11 cellular contexts compared by ENCODE assay signal in genomic region chr3:150469031-150469930, GRCh38.
A peak's percentile ranks its signal among the peaks of the same experiment; 100 is the strongest.
DNase-seq lines count a peak whose midpoint lies in the region; ATAC-seq and TF ChIP-seq lines count a peak whose summit lies in the region.
"Had no signal": no experiment of that assay in that cellular context is flagged by ENCODE, and none has a peak within 500 bp of the region (broad histone marks: within the 10 kb centered on the region; RNA-seq: fewer than 3 reads in every experiment).

No MANE protein-coding gene starts in this region.

- CTCF ChIA-PET in Caco-2 (lab: Charles Lee): interaction anchor here (0.7 kb wide), 1 partner anchor 17 kb away, joined by 3 read pairs; no protein-coding TSS in a partner anchor

- peak; percentile 96 to 99 (median 99) for ATAC-seq in psoas muscle
- ATAC-seq: GM12878 had no signal

- TSS peak; percentile 50 for BruUV-seq in Caco-2 (replicated peaks; lab: Mats Ljungman, UMichigan)

- H3K4me1 Mint-ChIP-seq in Caco-2 (ENCODE audit: low read depth, unreplicated experiment): peaks cover 25% of the 10 kb centered on the region

- peak in 1 of 2 donors; percentile 24 for TF ChIP-seq POLR2A in Peyer's patch (IDR thresholded peaks at IDR 0.05)
- no peak for TF ChIP-seq POLR2A in spleen (IDR thresholded peaks at IDR 0.05)

- peak overlapping the region; percentile 39 for H3K4me3 Mint-ChIP-seq in Caco-2 (ENCODE audit: unreplicated experiment)

- POLR2A ChIA-PET in Caco-2 (lab: Charles Lee): interaction anchor here (0.6 kb wide), 1 partner anchor 63 kb away, joined by 4 read pairs; no protein-coding TSS in a partner anchor

- 82 to 84% (median 82%) methylated on average over 15 of the region's 15 CpGs for WGBS in psoas muscle, 3 donors
- 88 to 96% (median 91%) methylated on average over 15 of the region's 15 CpGs for WGBS in spleen, 5 donors

- H3K27ac ChIP-seq in Peyer's patch (peak overlapping the region in 3 of 4 donors; percentile 23 to 69 (median 69)), psoas muscle (peak overlapping the region; percentile 70), spleen (no peak overlapping the region)
- H3K27ac ChIP-seq: cardiac muscle cell had no signal

- DNase-seq in Caco-2 (peak; percentile 43 to 53), Peyer's patch (peak in 1 of 3 donors; percentile 71), fibroblast of the conjunctiva (ENCODE audit: low read depth) (peak; percentile 79), psoas muscle (peak; percentile 61 to 70), spleen (no peak), NCI-H2029 (lab: John Stamatoyannopoulos, UW) (no peak), cerebellar cortex (ENCODE audit: low spot score) (no peak)
- DNase-seq in activated CD8-positive, alpha-beta memory T cell treated with anti-CD3 and anti-CD28 coated beads for 24 hours: no peak
- DNase-seq: NCI-H187 treated with DMSO at 0.1 percent for 48 hours had no signal

- intact Hi-C loops in Caco-2 (cut with micrococcal nuclease; ENCODE audit: unreplicated experiment): no loop called here
- intact Hi-C loops in psoas muscle (cut with DNase I): loop anchor here in 1 of 2 donors (5.0 kb wide), 1 partner anchor 57 kb away; no protein-coding TSS in a partner anchor
- intact Hi-C loops in spleen (cut with DNase I; ENCODE audit: low total_unique reads): no loop called here

- peak overlapping the region; percentile 94 for H3K27ac Mint-ChIP-seq in Caco-2 (ENCODE audit: unreplicated experiment)

- H3K27me3 ChIP-seq in Caco-2 (replicated peaks; ENCODE audit: control insufficient read depth, insufficient read depth, low read length): no peaks in the 10 kb centered on the region
- no peaks in the 10 kb centered on the region for H3K27me3 ChIP-seq in Peyer's patch
- H3K27me3 ChIP-seq in psoas muscle (ENCODE audit: insufficient read depth in 3 of 3, low read length in 2 of 3): no peaks in the 10 kb centered on the region
- H3K27me3 ChIP-seq in spleen (replicated peaks in 1 of 7): no peaks in the 10 kb centered on the region
- H3K27me3 ChIP-seq: cardiac muscle cell had no signal

- H3K4me1 ChIP-seq in Caco-2: peaks cover 33% of the 10 kb centered on the region
- peaks cover 0 to 12% (median 0%) of the 10 kb centered on the region in 4 donors for H3K4me1 ChIP-seq in Peyer's patch
- H3K4me1 ChIP-seq in psoas muscle: peaks cover 11% of the 10 kb centered on the region
- no peaks in the 10 kb centered on the region for H3K4me1 ChIP-seq in spleen

- TF ChIP-seq CTCF in Caco-2 (IDR thresholded peaks at IDR 0.05; ENCODE audit: insufficient read depth in 1 of 2, low read depth in 1 of 2, low read length in 1 of 2, severe bottlenecking in 1 of 2, unreplicated experiment in 1 of 2) (no peak), Peyer's patch (IDR thresholded peaks at IDR 0.05) (no peak), psoas muscle (IDR thresholded peaks at IDR 0.05) (no peak), spleen (IDR thresholded peaks at IDR 0.05 in 8 of 11, conservative IDR thresholded peaks at IDR 0.05 in 3 of 11) (no peak)

- no peaks in the 10 kb centered on the region for H3K9me3 Mint-ChIP-seq in Caco-2 (ENCODE audit: unreplicated experiment)

- H3K9me3 ChIP-seq in Caco-2 (no peaks in the 10 kb centered on the region), Peyer's patch (no peaks in the 10 kb centered on the region), psoas muscle (no peaks in the 10 kb centered on the region), spleen (peaks cover 0 to 6% (median 0%) of the 10 kb centered on the region in 8 donors)

- no peaks in the 10 kb centered on the region for H3K27me3 Mint-ChIP-seq in Caco-2 (ENCODE audit: insufficient read depth, unreplicated experiment)

- peaks cover 6% of the 10 kb centered on the region for H3K36me3 Mint-ChIP-seq in Caco-2 (ENCODE audit: insufficient read depth, unreplicated experiment)

- H3K36me3 ChIP-seq in Caco-2 (ENCODE audit: control insufficient read depth, insufficient read depth, low read length) (no peaks in the 10 kb centered on the region), Peyer's patch (no peaks in the 10 kb centered on the region), psoas muscle (ENCODE audit: insufficient read depth in 1 of 2, low read depth in 1 of 2) (no peaks in the 10 kb centered on the region), spleen (no peaks in the 10 kb centered on the region)
- H3K36me3 ChIP-seq: cardiac muscle cell had no signal

- H3K4me3 ChIP-seq in Caco-2 (ENCODE audit: low read depth, low read length) (no peak overlapping the region), Peyer's patch (no peak overlapping the region), psoas muscle (no peak overlapping the region), spleen (no peak overlapping the region)
- H3K4me3 ChIP-seq: cardiac muscle cell, GM12878 had no signal

Comparison
In these comparisons a context has a peak if more than half of its experiments do, and no peak if none do; other contexts are left out.
1. DNase-seq: peak in Caco-2 (2 of 2), fibroblast of the conjunctiva (single experiment) and psoas muscle (2 of 2); none in spleen (single experiment), activated CD8-positive, alpha-beta memory T cell treated with anti-CD3 and anti-CD28 coated beads for 24 hours (single experiment), NCI-H2029 (single experiment) and cerebellar cortex (single experiment).
2. H3K27ac ChIP-seq: peak in Peyer's patch (3 of 4) and psoas muscle (single experiment); none in spleen (0 of 8).